ENCODE assay signal across 1 cellular context in the genomic region with DNA sequence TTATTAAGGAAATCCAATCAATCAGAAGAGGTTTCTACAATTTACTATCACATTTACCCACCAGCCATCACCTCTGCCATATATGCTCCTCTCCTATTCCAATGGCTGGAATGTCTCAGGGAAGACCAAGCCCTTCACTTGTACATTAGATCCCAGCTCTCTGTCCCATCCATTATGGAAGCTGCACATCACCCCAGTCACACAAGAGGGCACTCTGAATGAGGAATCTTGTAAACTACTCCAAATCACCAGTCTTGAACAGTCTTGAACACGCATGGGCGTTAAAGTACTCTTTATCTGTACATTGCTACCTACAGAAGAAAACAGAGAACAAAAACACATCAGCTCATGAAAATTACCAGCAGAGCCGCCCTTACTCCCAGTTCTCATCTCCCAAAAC.
TF ChIP-seq lines count a peak whose summit lies in the region.

No MANE protein-coding gene starts in this region.

TF ChIP-seq in Ishikawa, 13 proteins besides CTCF, POLR2A, EP300 and RAD21 (continued from another document):
- TF ChIP-seq, protein P1, sequence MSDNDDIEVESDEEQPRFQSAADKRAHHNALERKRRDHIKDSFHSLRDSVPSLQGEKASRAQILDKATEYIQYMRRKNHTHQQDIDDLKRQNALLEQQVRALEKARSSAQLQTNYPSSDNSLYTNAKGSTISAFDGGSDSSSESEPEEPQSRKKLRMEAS (IDR thresholded peaks at IDR 0.05), result no peak
- no peak for TF ChIP-seq CREB1 (IDR thresholded peaks at IDR 0.05; ENCODE audit: low read depth)
